Comparison of ENCODE assay signal across 22 cellular contexts in genomic region chr2:10253596-10254372, GRCh38. TPM values are rescaled to one million over a fixed set of nuclear protein-coding genes. Genes with fewer than 3 reads are reported as not detected.
DNase-seq lines count a peak whose midpoint lies in the region; ATAC-seq and TF ChIP-seq lines count a peak whose summit lies in the region.
"Had no signal": no experiment of that assay in that cellular context is flagged by ENCODE, and none has a peak within 500 bp of the region (broad histone marks: within the 10 kb centered on the region; RNA-seq: fewer than 3 reads in every experiment).

No MANE protein-coding gene starts in this region.

- no peak overlapping the region for H3K27ac ChIP-seq in coronary artery
- H3K27ac ChIP-seq: esophagus muscularis mucosa, gastrocnemius medialis had no signal

- peaks cover 3% of the 10 kb centered on the region for H3K4me1 Mint-ChIP-seq in activated CD4-positive, alpha-beta T cell treated with anti-CD3 and anti-CD28 coated beads, Interleukin-2, amount 10 ng/mL, durations not matched to agents 7 days and 5 days
- H3K4me1 Mint-ChIP-seq in glutamatergic neuron (ENCODE audit: low read depth, unreplicated experiment), result peaks cover 6% of the 10 kb centered on the region

- no peak for DNase-seq in activated CD4-positive, alpha-beta T cell treated with anti-CD3 and anti-CD28 coated beads, Interleukin-2, amount 10 ng/mL, durations not matched to agents 7 days and 5 days
- no peak for DNase-seq in activated CD4-positive, alpha-beta T cell treated with anti-CD3 and anti-CD28 coated beads, Interleukin-2, amount 50 U/mL, for 1 hour
- DNase-seq in NCI-H226 (peak; percentile 31), glutamatergic neuron (peak; percentile 14), posterior vena cava (ENCODE audit: low spot score) (peak; percentile 69), DMS79 (lab: John Stamatoyannopoulos, UW) (no peak), coronary artery (ENCODE audit: low spot score) (no peak)
- DNase-seq: 8988T; activated B cell treated with CpG ODN at 0.5 μM for 24 hours; activated CD4-positive, alpha-beta memory T cell treated with anti-CD3 and anti-CD28 coated beads, Interleukin-2, amount 10 ng/mL, durations not matched to agents 7 days and 5 days; activated naive CD4-positive, alpha-beta T cell treated with Interleukin-2 at 50 U/mL for 16 hours; activated T-cell treated with anti-CD3 and anti-CD28 coated beads, Interleukin-2, amount 50 U/mL, for 1 hour; central memory CD4-positive, alpha-beta T cell; effector CD4-positive, alpha-beta T cell; NCI-H146; nucleus accumbens; retina; stimulated activated CD4-positive, alpha-beta T cell treated with anti-CD3 and anti-CD28 coated beads, Interleukin-15, amount 100 ng/mL, for 24 hours had no signal

- H3K27me3 Mint-ChIP-seq in activated CD4-positive, alpha-beta T cell treated with anti-CD3 and anti-CD28 coated beads, Interleukin-2, amount 10 ng/mL, durations not matched to agents 7 days and 5 days, result peaks cover 24% of the 10 kb centered on the region
- peaks cover 4% of the 10 kb centered on the region for H3K27me3 Mint-ChIP-seq in glutamatergic neuron (ENCODE audit: unreplicated experiment)

- CTCF ChIA-PET in activated CD4-positive, alpha-beta T cell treated with anti-CD3 and anti-CD28 coated beads, Interleukin-2, amount 10 ng/mL, durations not matched to agents 7 days and 5 days (lab: Charles Lee), result interaction anchor here (1.4 kb wide), 1 partner anchor 21 kb away, joined by 4 read pairs; no protein-coding TSS in a partner anchor

- TF ChIP-seq CTCF in glutamatergic neuron (IDR thresholded peaks at IDR 0.05; ENCODE audit: partially characterized antibody, unreplicated experiment), result no peak
- no peak for TF ChIP-seq CTCF in coronary artery (IDR thresholded peaks at IDR 0.05)

- H3K4me3 Mint-ChIP-seq in activated CD4-positive, alpha-beta T cell treated with anti-CD3 and anti-CD28 coated beads, Interleukin-2, amount 10 ng/mL, durations not matched to agents 7 days and 5 days, result no peak overlapping the region
- no peak overlapping the region for H3K4me3 Mint-ChIP-seq in glutamatergic neuron (ENCODE audit: unreplicated experiment)
- H3K4me3 Mint-ChIP-seq: activated B cell treated with CpG ODN at 0.5 μM for 24 hours; activated CD4-positive, alpha-beta memory T cell treated with anti-CD3 and anti-CD28 coated beads, Interleukin-2, amount 10 ng/mL, durations not matched to agents 7 days and 5 days had no signal

- ATAC-seq in SK-N-SH treated with all-trans-retinoic acid at 6 μM for 48 hours, result no peak
- ATAC-seq: gastrocnemius medialis had no signal

- peaks cover 12% of the 10 kb centered on the region for H3K9me3 Mint-ChIP-seq in activated CD4-positive, alpha-beta T cell treated with anti-CD3 and anti-CD28 coated beads, Interleukin-2, amount 10 ng/mL, durations not matched to agents 7 days and 5 days
- no peaks in the 10 kb centered on the region for H3K9me3 Mint-ChIP-seq in glutamatergic neuron (ENCODE audit: unreplicated experiment)

- no peak overlapping the region for H3K4me3 ChIP-seq in coronary artery
- H3K4me3 ChIP-seq: esophagus muscularis mucosa, gastrocnemius medialis, MG63 had no signal

- H3K36me3 Mint-ChIP-seq in activated CD4-positive, alpha-beta T cell treated with anti-CD3 and anti-CD28 coated beads, Interleukin-2, amount 10 ng/mL, durations not matched to agents 7 days and 5 days (ENCODE audit: low read depth), result no peaks in the 10 kb centered on the region
- H3K36me3 Mint-ChIP-seq in glutamatergic neuron (ENCODE audit: unreplicated experiment), result peaks cover 14% of the 10 kb centered on the region

- H3K27ac Mint-ChIP-seq in activated CD4-positive, alpha-beta T cell treated with anti-CD3 and anti-CD28 coated beads, Interleukin-2, amount 10 ng/mL, durations not matched to agents 7 days and 5 days, result peak overlapping the region; percentile 9
- H3K27ac Mint-ChIP-seq in glutamatergic neuron (ENCODE audit: unreplicated experiment), result no peak overlapping the region
- H3K27ac Mint-ChIP-seq: activated B cell treated with CpG ODN at 0.5 μM for 24 hours; activated CD4-positive, alpha-beta memory T cell treated with anti-CD3 and anti-CD28 coated beads, Interleukin-2, amount 10 ng/mL, durations not matched to agents 7 days and 5 days had no signal

- POLR2A ChIA-PET in activated CD4-positive, alpha-beta T cell treated with anti-CD3 and anti-CD28 coated beads, Interleukin-2, amount 10 ng/mL, durations not matched to agents 7 days and 5 days (lab: Charles Lee), result no interaction called here

- intact Hi-C loops in posterior vena cava (cut with DNase I), result no loop called here

TF ChIP-seq in SK-N-SH treated with all-trans-retinoic acid at 6 μM for 48 hours, 23 proteins besides CTCF, POLR2A, EP300 and RAD21:
- TF ChIP-seq ZNF8 (CRISPR knock-in tag; IDR thresholded peaks at IDR 0.05) (no peak), TCF4 (CRISPR knock-in tag; IDR thresholded peaks at IDR 0.05; ENCODE audit: borderline replicate concordance) (no peak)

RNA-seq across cellular contexts. Expression of gene HPCAL1, which starts 48.9 kb away (rescaled TPM):
- 10 to 100 TPM; 61.6 to 63.6 TPM for total RNA-seq in activated CD4-positive, alpha-beta T cell treated with anti-CD3 and anti-CD28 coated beads, Interleukin-2, amount 10 ng/mL, durations not matched to agents 7 days and 5 days
- total RNA-seq in glutamatergic neuron (ENCODE audit: unreplicated experiment) (13.1 TPM), posterior vena cava (10 to 100 TPM; 21.6 to 26.0 TPM)

Comparison
In these comparisons a context has a peak if more than half of its experiments do, and no peak if none do; other contexts are left out.
1. DNase-seq: peak in NCI-H226 (single experiment), glutamatergic neuron (single experiment) and posterior vena cava (single experiment); none in activated CD4-positive, alpha-beta T cell treated with anti-CD3 and anti-CD28 coated beads, Interleukin-2, amount 10 ng/mL, durations not matched to agents 7 days and 5 days (single experiment), activated CD4-positive, alpha-beta T cell treated with anti-CD3 and anti-CD28 coated beads, Interleukin-2, amount 50 U/mL, for 1 hour (single experiment), DMS79 (single experiment) and coronary artery (single experiment).